In genomic region chr2:219642465-219643083, GRCh38 we compare ENCODE assay signal across 1 cellular context.
TF ChIP-seq lines count a peak whose summit lies in the region.

No MANE protein-coding gene starts in this region.

TF ChIP-seq in GM12878, 131 proteins besides CTCF, POLR2A, EP300 and RAD21 (continued from another document and continues in another):
- TF ChIP-seq CUX1 (IDR thresholded peaks at IDR 0.05; ENCODE audit: insufficient replicate concordance, low read depth, low read length) (no peak), HDAC2 (IDR thresholded peaks at IDR 0.05) (no peak), MLLT1 (IDR thresholded peaks at IDR 0.05) (peak; percentile 69; the same call in 1 of the 2 replicates), ZZZ3 (IDR thresholded peaks at IDR 0.05; ENCODE audit: control insufficient read depth, insufficient read length, low read depth) (no peak), USF2 (IDR thresholded peaks at IDR 0.05; ENCODE audit: borderline replicate concordance, low read depth, low read length) (no peak), JUND (IDR thresholded peaks at IDR 0.05; ENCODE audit: low read depth, low read length) (no peak), EZH2 (IDR thresholded peaks at IDR 0.05; ENCODE audit: borderline replicate concordance, control insufficient read depth, low read depth, low read length) (no peak), FOS (IDR thresholded peaks at IDR 0.05; ENCODE audit: borderline replicate concordance, extremely low read depth, insufficient read length) (no peak), SUPT20H (IDR thresholded peaks at IDR 0.05; ENCODE audit: borderline replicate concordance, control insufficient read depth, low read depth, low read length) (no peak), IKZF1 (conservative IDR thresholded peaks at IDR 0.05) (peak; percentile 59; the same call in 1 of the 2 replicates), ZBED1 (IDR thresholded peaks at IDR 0.05; ENCODE audit: borderline replicate concordance) (no peak; the same call in 1 of the 2 replicates), CHD4 (IDR thresholded peaks at IDR 0.05) (no peak), TCF12 (IDR thresholded peaks at IDR 0.05; ENCODE audit: low read depth, low read length) (peak; percentile 52; the same call in 1 of the 2 replicates), SIN3A (IDR thresholded peaks at IDR 0.05; ENCODE audit: low read depth, low read length) (0 out of 2 replicates have a peak, but pooled peaks have one; percentile 28), YY1 (IDR thresholded peaks at IDR 0.05; ENCODE audit: low read depth, low read length) (peak; percentile 79; the same call in 1 of the 2 replicates), BHLHE40 (IDR thresholded peaks at IDR 0.05; ENCODE audit: borderline replicate concordance in 1 of 2, low read depth in 2 of 2, low read length in 1 of 2) (peak; percentile 58 to 61; a peak in 3 of 4 replicates), MAX (IDR thresholded peaks at IDR 0.05; ENCODE audit: low read depth, low read length) (peak; percentile 41; the same call in 1 of the 2 replicates), LARP7 (IDR thresholded peaks at IDR 0.05) (peak; percentile 58; the same call in 1 of the 2 replicates), CBX3 (IDR thresholded peaks at IDR 0.05; ENCODE audit: borderline replicate concordance, low read depth) (no peak), ZNF217 (IDR thresholded peaks at IDR 0.05) (no peak), PAX8 (IDR thresholded peaks at IDR 0.05) (no peak), RB1 (IDR thresholded peaks at IDR 0.05; ENCODE audit: borderline replicate concordance) (peak; percentile 84; the same call in 1 of the 2 replicates), NBN (IDR thresholded peaks at IDR 0.05) (peak; percentile 88), E2F8 (IDR thresholded peaks at IDR 0.05; ENCODE audit: low read depth, partially characterized antibody) (no peak), EGR1 (IDR thresholded peaks at IDR 0.05; ENCODE audit: borderline replicate concordance in 1 of 2, low read depth in 2 of 2, low read length in 2 of 2) (0 out of 3 replicates have a peak, but pooled peaks of 1 of the 2 experiments have one; percentile 38), CREM (IDR thresholded peaks at IDR 0.05; ENCODE audit: low read depth) (peak; percentile 93), ATF2 (IDR thresholded peaks at IDR 0.05; ENCODE audit: low read length) (no peak), EED (IDR thresholded peaks at IDR 0.05; ENCODE audit: low read depth) (no peak), PAX5 (IDR thresholded peaks at IDR 0.05; ENCODE audit: borderline replicate concordance, low read depth, low read length) (peak; percentile 100), ZNF207 (IDR thresholded peaks at IDR 0.05; ENCODE audit: borderline replicate concordance) (peak; percentile 94), RBBP5 (conservative IDR thresholded peaks at IDR 0.05) (no peak), CBX5 (IDR thresholded peaks at IDR 0.05; ENCODE audit: low read depth) (no peak), SMAD5 (IDR thresholded peaks at IDR 0.05; ENCODE audit: low read depth) (no peak), ZNF687 (IDR thresholded peaks at IDR 0.05) (no peak), GABPA (IDR thresholded peaks at IDR 0.05; ENCODE audit: low read depth) (no peak), ZNF592 (IDR thresholded peaks at IDR 0.05) (peak; percentile 87; the same call in 1 of the 2 replicates), TCF3 (IDR thresholded peaks at IDR 0.05; ENCODE audit: borderline replicate concordance, insufficient read depth, low read depth, low read length) (no peak), KAT2A (conservative IDR thresholded peaks at IDR 0.05; ENCODE audit: control insufficient read depth, low read depth, low read length) (no peak), KLF5 (IDR thresholded peaks at IDR 0.05; ENCODE audit: partially characterized antibody) (peak; percentile 42), MYB (IDR thresholded peaks at IDR 0.05; ENCODE audit: borderline replicate concordance, low read depth, low read length) (no peak), POLR2AphosphoS2 (IDR thresholded peaks at IDR 0.05; ENCODE audit: low read depth, low read length) (no peak), RFX5 (IDR thresholded peaks at IDR 0.05; ENCODE audit: low read depth, low read length) (peak; percentile 97)
